14 cellular contexts compared by ENCODE assay signal in genomic region chr2:210167227-210167626, GRCh38. TPM values are rescaled to one million over a fixed set of nuclear protein-coding genes. Genes with fewer than 3 reads are reported as not detected.
DNase-seq lines count a peak whose midpoint lies in the region; ATAC-seq and TF ChIP-seq lines count a peak whose summit lies in the region.
"Had no signal": no experiment of that assay in that cellular context is flagged by ENCODE, and none has a peak within 500 bp of the region (broad histone marks: within the 10 kb centered on the region; RNA-seq: fewer than 3 reads in every experiment).

No MANE protein-coding gene starts in this region.

- H3K27ac ChIP-seq in neural progenitor cell, result peak overlapping the region; percentile 1
- H3K27ac ChIP-seq in uterus, result peak overlapping the region; percentile 96 to 100

- H3K4me3 ChIP-seq in NB4 (ENCODE audit: low read depth, low read length) (peak overlapping the region; percentile 87), choroid plexus epithelial cell (ENCODE audit: low read depth, low read length) (no peak overlapping the region), neural progenitor cell (no peak overlapping the region), uterus (no peak overlapping the region)

- H2AFZ ChIP-seq in neural progenitor cell (replicated peaks), result no peak overlapping the region

- intact Hi-C loops in uterus (cut with DNase I; ENCODE audit: low total_unique reads), result no loop called here

- peaks cover 17% of the 10 kb centered on the region for H3F3A ChIP-seq in neural progenitor cell (ENCODE audit: low read depth)

- H3K27me3 ChIP-seq in neural progenitor cell, result no peaks in the 10 kb centered on the region
- no peaks in the 10 kb centered on the region for H3K27me3 ChIP-seq in uterus

- peaks cover 81% of the 10 kb centered on the region for H3K79me2 ChIP-seq in neural progenitor cell (ENCODE audit: low read depth)

- H3K36me3 ChIP-seq in neural progenitor cell (no peaks in the 10 kb centered on the region), uterus (no peaks in the 10 kb centered on the region)

- H3K9ac ChIP-seq in neural progenitor cell, result no peak overlapping the region

- no peak for ATAC-seq in HG03025 (IDR thresholded peaks at IDR 0.05; ENCODE audit: low FRiP score, unreplicated experiment)
- ATAC-seq: stimulated activated naive CD8-positive, alpha-beta T cell treated with anti-CD3 and anti-CD28 coated beads, Interleukin-15, Interleukin-2, amounts not matched to agents 100 U/mL and 50 U/mL, for 24 hours had no signal

- peaks cover 16% of the 10 kb centered on the region for H3K4me1 Mint-ChIP-seq in neural progenitor cell

- no peak for TF ChIP-seq POLR2A in NB4 (IDR thresholded peaks at IDR 0.05; ENCODE audit: extremely low read depth, insufficient read length)
- no peak for TF ChIP-seq POLR2A in uterus (IDR thresholded peaks at IDR 0.05)

- H3K9me3 Mint-ChIP-seq in neural progenitor cell, result no peaks in the 10 kb centered on the region
- H3K9me3 Mint-ChIP-seq: CD4-positive, alpha-beta T cell had no signal

- peaks cover 17% of the 10 kb centered on the region for H3K4me1 ChIP-seq in neural progenitor cell
- peaks cover 0 to 9% of the 10 kb centered on the region in 2 donors for H3K4me1 ChIP-seq in uterus

- H3K27me3 Mint-ChIP-seq in neural progenitor cell (ENCODE audit: insufficient read depth, low read depth), result no peaks in the 10 kb centered on the region
- H3K27me3 Mint-ChIP-seq: CD4-positive, alpha-beta T cell had no signal

- no peak for DNase-seq in NB4 (ENCODE audit: low read depth)
- DNase-seq in choroid plexus epithelial cell (ENCODE audit: low read depth), result peak; percentile 42
- DNase-seq in neural progenitor cell (ENCODE audit: low spot score), result no peak
- no peak for DNase-seq in uterus
- DNase-seq in activated CD4-positive, alpha-beta T cell treated with anti-CD3 and anti-CD28 coated beads for 1 hour, result no peak
- DNase-seq in SKM-1 (lab: John Stamatoyannopoulos, UW; ENCODE audit: unreplicated experiment), result no peak
- DNase-seq: activated CD4-positive, alpha-beta T cell treated with anti-CD3 and anti-CD28 coated beads, Interleukin-2, amount 50 U/mL, for 4 hours; activated gamma-delta T cell; CD4-positive, alpha-beta T cell; central memory CD4-positive, alpha-beta T cell; NCI-H524; stimulated activated naive CD8-positive, alpha-beta T cell treated with anti-CD3 and anti-CD28 coated beads, Interleukin-15, Interleukin-2, amounts not matched to agents 100 U/mL and 50 U/mL, for 24 hours; T-helper 9 cell had no signal

- H3K9me3 ChIP-seq in neural progenitor cell (ENCODE audit: low read depth), result no peaks in the 10 kb centered on the region
- H3K9me3 ChIP-seq in uterus, result no peaks in the 10 kb centered on the region

- H4K20me1 ChIP-seq in neural progenitor cell (ENCODE audit: low read depth), result no peaks in the 10 kb centered on the region

- H3K4me2 ChIP-seq in neural progenitor cell, result no peak overlapping the region

- no peak overlapping the region for H3K4me3 Mint-ChIP-seq in neural progenitor cell
- H3K4me3 Mint-ChIP-seq: CD4-positive, alpha-beta T cell had no signal

- peaks cover 4% of the 10 kb centered on the region for H3K36me3 Mint-ChIP-seq in neural progenitor cell

- TF ChIP-seq CTCF in NB4 (IDR thresholded peaks at IDR 0.05; ENCODE audit: low read depth, low read length) (no peak), choroid plexus epithelial cell (conservative IDR thresholded peaks at IDR 0.05; ENCODE audit: low read depth, low read length) (no peak), neural progenitor cell (IDR thresholded peaks at IDR 0.05) (no peak), uterus (IDR thresholded peaks at IDR 0.05) (no peak)

- H3K27ac Mint-ChIP-seq in neural progenitor cell, result no peak overlapping the region
- H3K27ac Mint-ChIP-seq: CD4-positive, alpha-beta T cell had no signal

RNA-seq across cellular contexts. Expression of gene KANSL1L, which starts 4.0 kb away (rescaled TPM):
- total RNA-seq in neural progenitor cell (ENCODE audit: low replicate concordance) (31.2 and 51.8 TPM in 2 replicates), uterus (10 to 100 TPM; 50.3 to 81.8 (median 55.2) TPM)

RNA-seq across cellular contexts. Expression of gene ACADL, which starts 58.0 kb away (rescaled TPM):
- total RNA-seq in neural progenitor cell (ENCODE audit: low replicate concordance), result 0.09 TPM in 1 of 2 replicates, not detected in the other
- 10 to 100 TPM in 2 of 4 donors, 1 to 10 TPM in 1, under 1 TPM in 1; 0.26 to 12.6 (median 8.1) TPM for total RNA-seq in uterus
- total RNA-seq: CD4-positive, alpha-beta T cell had no signal
